Comparison of ENCODE assay signal across 15 cellular contexts in the genomic region with DNA sequence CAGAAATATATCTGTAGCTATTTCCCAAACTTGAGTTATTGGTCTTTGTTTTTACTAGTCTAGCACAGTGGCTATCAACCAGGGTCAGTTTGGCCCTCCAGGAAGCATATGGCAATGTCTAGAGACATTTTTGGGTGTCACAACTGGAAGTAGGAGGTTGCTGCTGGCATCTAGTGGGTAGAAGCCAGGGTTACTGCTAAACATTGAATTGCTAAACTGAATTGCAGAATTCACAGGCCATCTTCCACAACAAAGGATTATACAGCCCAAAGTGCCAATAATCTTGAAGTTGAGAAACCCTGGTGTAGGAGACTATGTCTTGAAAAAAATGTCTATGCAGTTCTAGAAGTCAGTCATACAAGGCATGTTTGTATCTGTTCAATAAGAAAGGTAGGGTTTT.
"Had no signal": no experiment of that assay in that cellular context is flagged by ENCODE, and none has a peak within 500 bp of the region (broad histone marks: within the 10 kb centered on the region; RNA-seq: fewer than 3 reads in every experiment).

No MANE protein-coding gene starts in this region.

- H3K27ac Mint-ChIP-seq: activated naive CD4-positive, alpha-beta T cell treated with anti-CD3 and anti-CD28 coated beads, Interleukin-2, amount 50 U/mL, for 72 hours; brain had no signal

- H3K9me3 Mint-ChIP-seq: activated naive CD4-positive, alpha-beta T cell treated with anti-CD3 and anti-CD28 coated beads, Interleukin-2, amount 50 U/mL, for 72 hours; naive thymus-derived CD4-positive, alpha-beta T cell had no signal

- ATAC-seq: activated naive CD4-positive, alpha-beta T cell treated with anti-CD3 and anti-CD28 coated beads, Interleukin-2, amount 50 U/mL, for 72 hours; naive thymus-derived CD4-positive, alpha-beta T cell had no signal

- H3K4me3 Mint-ChIP-seq: brain; naive thymus-derived CD4-positive, alpha-beta T cell had no signal

- DNase-seq: activated CD4-positive, alpha-beta T cell treated with anti-CD3 and anti-CD28 coated beads, Interleukin-2, amount 50 U/mL, for 1 hour; activated CD4-positive, CD25-positive, alpha-beta regulatory T cell; activated effector memory CD4-positive, alpha-beta T cell treated with Interleukin-2 at 50 U/mL for 16 hours; amygdala; lower lobe of right lung; naive thymus-derived CD4-positive, alpha-beta T cell; posterior cingulate gyrus; small intestine; stimulated activated CD4-positive, alpha-beta T cell treated with anti-CD3 and anti-CD28 coated beads, Interleukin-1b, Interleukin-23, amount 100 ng/mL, for 48 hours; stimulated activated naive CD4-positive, alpha-beta T cell treated with Interleukin-2 at 50 U/mL for 16 hours; upper lobe of left lung had no signal

- H3K4me3 ChIP-seq: lower lobe of right lung, right atrium auricular region, suprapubic skin, upper lobe of left lung had no signal

- H3K9me3 ChIP-seq: lower lobe of right lung, right atrium auricular region, suprapubic skin, upper lobe of left lung had no signal

- H3K27me3 Mint-ChIP-seq: brain; naive thymus-derived CD4-positive, alpha-beta T cell had no signal

- H3K27ac ChIP-seq: lower lobe of right lung, right atrium auricular region, suprapubic skin had no signal

- H3K27me3 ChIP-seq: right atrium auricular region, suprapubic skin, upper lobe of left lung had no signal

- H3K36me3 ChIP-seq: lower lobe of right lung had no signal
